Comparison of ENCODE assay signal across 9 cellular contexts in genomic region chr1:4655674-4656532, GRCh38. TPM values are rescaled to one million over a fixed set of nuclear protein-coding genes. Genes with fewer than 3 reads are reported as not detected.
A peak's percentile ranks its signal among the peaks of the same experiment; 100 is the strongest.
DNase-seq lines count a peak whose midpoint lies in the region; ATAC-seq, FAIRE-seq and TF ChIP-seq lines count a peak whose summit lies in the region.
"Had no signal": no experiment of that assay in that cellular context is flagged by ENCODE, and none has a peak within 500 bp of the region (broad histone marks: within the 10 kb centered on the region; RNA-seq: fewer than 3 reads in every experiment).

No MANE protein-coding gene starts in this region.

- no peaks in the 10 kb centered on the region for H3K9me3 ChIP-seq in K562 (replicated peaks; ENCODE audit: control insufficient read depth, insufficient read depth, low read depth, low read length)

- POLR2A ChIA-PET in K562 (lab: Yijun Ruan, JAX): interaction anchor here (0.6 kb wide), 1 partner anchor 242 kb away, joined by 3 read pairs; no protein-coding TSS in a partner anchor

- DNase-seq in EH (ENCODE audit: low read depth) (peak; percentile 84), K562 (ENCODE audit: extremely low read depth in 1 of 4, low spot score in 3 of 4) (peak; percentile 18 to 28 (median 22)), iris pigment epithelial cell (ENCODE audit: low read depth) (peak; percentile 59), immature natural killer cell (no peak), AML-193 (lab: John Stamatoyannopoulos, UW) (no peak)

- TF ChIP-seq EP300 in K562 (IDR thresholded peaks at IDR 0.05; ENCODE audit: low read length): no peak

- H3K4me3 ChIP-seq in K562: no peak overlapping the region

- no TSS peak for BruUV-seq in K562 (replicated peaks; lab: Mats Ljungman, UMichigan)

- H3K4me1 ChIP-seq in K562 (replicated peaks in 1 of 2; ENCODE audit: control insufficient read depth in 2 of 2, insufficient read depth in 2 of 2, low read length in 2 of 2): peaks cover 0 to 9% of the 10 kb centered on the region in 2 experiments; a peak in 1 of 5 replicates

- no peak overlapping the region for H3K4me3 Mint-ChIP-seq in immature natural killer cell

- TF ChIP-seq RAD21 in K562 (CRISPR knock-in tag; conservative IDR thresholded peaks at IDR 0.05 in 1 of 2, IDR thresholded peaks at IDR 0.05 in 1 of 2): no peak

- H3K27ac ChIP-seq in K562 (ENCODE audit: extremely low read depth, low read depth, low read length) (no peak overlapping the region), temporal lobe (ENCODE audit: low read depth, low read length) (peak overlapping the region; percentile 94)

- in situ Hi-C loops in K562 (cut with MboI): no loop called here

- peaks cover 0 to 7% of the 10 kb centered on the region in 2 donors for H3K4me1 Mint-ChIP-seq in immature natural killer cell

- no peaks in the 10 kb centered on the region for H3K9me1 ChIP-seq in K562 (ENCODE audit: control insufficient read depth, insufficient read depth, low read length)

- H3K36me3 Mint-ChIP-seq in immature natural killer cell: no peaks in the 10 kb centered on the region

- H4K20me1 ChIP-seq in K562 (replicated peaks; ENCODE audit: control insufficient read depth, insufficient read depth, low read length): no peaks in the 10 kb centered on the region; the same call in 1 of the 2 replicates

- no peak for TF ChIP-seq POLR2A in K562 (conservative IDR thresholded peaks at IDR 0.05)

- CTCF ChIA-PET in K562 (lab: Yijun Ruan, JAX; ENCODE audit: low intra/inter-chr PET ratio): no interaction called here

- H3K27me3 Mint-ChIP-seq in immature natural killer cell (ENCODE audit: low read depth in 3 of 3): peaks cover 6 to 17% (median 12%) of the 10 kb centered on the region in 3 donors

- H3K27ac Mint-ChIP-seq in immature natural killer cell: no peak overlapping the region

- H3K4me2 ChIP-seq in K562 (ENCODE audit: insufficient read depth, low read length): no peak overlapping the region

- no peaks in the 10 kb centered on the region for H3K36me3 ChIP-seq in K562 (ENCODE audit: control insufficient read depth, insufficient read depth, low read length)

- peak; percentile 76 for TF ChIP-seq CTCF in LNCAP (IDR thresholded peaks at IDR 0.05)
- peak; percentile 20 to 34 (median 28); a peak in 2 of 6 replicates for TF ChIP-seq CTCF in K562 (IDR thresholded peaks at IDR 0.05 in 2 of 3, conservative IDR thresholded peaks at IDR 0.05 in 1 of 3; ENCODE audit: insufficient read depth in 2 of 3, low read depth in 1 of 3, low read length in 3 of 3)

- no peaks in the 10 kb centered on the region for H3K79me2 ChIP-seq in K562 (ENCODE audit: control insufficient read depth, insufficient read depth, low read length)

- no peak overlapping the region for H3K9ac ChIP-seq in K562 (ENCODE audit: insufficient read depth in 1 of 2, low read depth in 2 of 2, low read length in 2 of 2)

- ATAC-seq in K562: peak; percentile 66
- no peak for ATAC-seq in HG03097 (IDR thresholded peaks at IDR 0.05; ENCODE audit: low FRiP score, unreplicated experiment)

- no peak for FAIRE-seq in K562 (lab: Jason Lieb, UNC)

- intact Hi-C loops in K562 (cut with micrococcal nuclease): no loop called here

- WGBS in K562 (ENCODE audit: insufficient coverage, low coverage, missing lambda C conversion rate): 12% methylated on average over 38 of the region's 78 CpGs

- peaks cover 0 to 2% (median 0%) of the 10 kb centered on the region in 6 donors for H3K9me3 Mint-ChIP-seq in immature natural killer cell

- no peak overlapping the region for H2AFZ ChIP-seq in K562 (ENCODE audit: low read depth, low read length)

- peaks cover 0 to 16% of the 10 kb centered on the region in 2 experiments; a peak in 1 of 5 replicates for H3K27me3 ChIP-seq in K562 (ENCODE audit: control insufficient read depth in 2 of 2, insufficient read depth in 2 of 2, low read length in 2 of 2)

TF ChIP-seq in K562, 482 proteins besides CTCF, POLR2A, EP300 and RAD21 (continues in another document):
- TF ChIP-seq HDAC1 (IDR thresholded peaks at IDR 0.05) (no peak), NCOA4 (IDR thresholded peaks at IDR 0.05; ENCODE audit: partially characterized antibody) (no peak), HMBOX1 (IDR thresholded peaks at IDR 0.05) (no peak), HEY1 (CRISPR knock-in tag; IDR thresholded peaks at IDR 0.05; ENCODE audit: borderline replicate concordance) (no peak), ZBTB2 (IDR thresholded peaks at IDR 0.05) (no peak), PPARD (CRISPR knock-in tag; IDR thresholded peaks at IDR 0.05) (no peak), ZNF174 (CRISPR knock-in tag; IDR thresholded peaks at IDR 0.05) (no peak), NCOA6 (IDR thresholded peaks at IDR 0.05) (no peak), POLR2H (tag; IDR thresholded peaks at IDR 0.05; ENCODE audit: low read depth) (no peak), CREB3L1 (IDR thresholded peaks at IDR 0.05; ENCODE audit: borderline replicate concordance, low read depth) (no peak), EHMT2 (IDR thresholded peaks at IDR 0.05) (no peak), PTBP1 (IDR thresholded peaks at IDR 0.05; ENCODE audit: low read depth, low read length) (no peak), ZNF644 (tag; IDR thresholded peaks at IDR 0.05; ENCODE audit: low read depth) (no peak), TSC22D4 (tag; IDR thresholded peaks at IDR 0.05) (no peak)

RNA-seq across cellular contexts. Expression of gene AJAP1, which starts 1.5 kb away (rescaled TPM):
- total RNA-seq in K562 (2011; cell fraction: chromatin; rRNA removed; ENCODE audit: low replicate concordance): not detected in 2 replicates
- not detected in 2 replicates for total RNA-seq in K562 (2011; cell fraction: nucleolus; rRNA removed)
- total RNA-seq in K562 (2011; cell fraction: nucleoplasm; rRNA removed): not detected in 2 replicates
- total RNA-seq in K562 (2014; rRNA removed) (not detected in 2 replicates), K562 (2014; rRNA removed; fragmentation: Illumina TruSeq; extraction: Trizol) (not detected in 2 replicates), K562 (2015; rRNA removed; fragmentation: Illumina TruSeq; extraction: Trizol) (not detected in 2 replicates), K562 (2021) (not detected in 2 replicates), temporal lobe (21.9 TPM)
- polyA plus RNA-seq in K562 (2011; rRNA removed) (not detected in 2 replicates), K562 (2014; fragmentation: Illumina TruSeq; extraction: Trizol) (not detected in 2 replicates), K562 (2014; fragmentation: Nextera tagmentation; extraction: Ambion mirVana) (not detected), K562 (2014; rRNA removed) (not detected in 2 replicates), immature natural killer cell (not detected)
- not detected in 2 replicates for polyA plus RNA-seq in K562 (2011; cell fraction: cytosol; rRNA removed)
- polyA plus RNA-seq in K562 (2011; cell fraction: nucleus; rRNA removed): not detected in 2 replicates
- polyA plus RNA-seq in K562 (2012): not detected in 2 replicates
- polyA minus RNA-seq in K562 (2011; rRNA and poly(A)+ RNA removed): not detected in 2 replicates
- polyA minus RNA-seq in K562 (2011; cell fraction: cytosol; rRNA and poly(A)+ RNA removed): not detected in 2 replicates
- not detected in 2 replicates for polyA minus RNA-seq in K562 (2011; cell fraction: nucleus; rRNA and poly(A)+ RNA removed)
- total RNA-seq: T-helper 1 cell treated with Interleukin-12 subunit alpha and Interleukin-12 subunit beta and Interleukin-4 antibody, amounts not matched to agents 30 ng/mL and 1 ng/mL, for 36 hours had no signal

Comparison
In these comparisons a context has a peak if more than half of its experiments do, and no peak if none do; other contexts are left out.
1. DNase-seq: peak in EH (single experiment), K562 (4 of 4) and iris pigment epithelial cell (single experiment); none in immature natural killer cell (0 of 3) and AML-193 (0 of 2).
2. RNA of gene AJAP1, which starts 1.5 kb away (total RNA-seq): 21.9 TPM in temporal lobe (single experiment); not detected in K562; every median in the first group is over 10 times any median in the second.